In the genomic region with DNA sequence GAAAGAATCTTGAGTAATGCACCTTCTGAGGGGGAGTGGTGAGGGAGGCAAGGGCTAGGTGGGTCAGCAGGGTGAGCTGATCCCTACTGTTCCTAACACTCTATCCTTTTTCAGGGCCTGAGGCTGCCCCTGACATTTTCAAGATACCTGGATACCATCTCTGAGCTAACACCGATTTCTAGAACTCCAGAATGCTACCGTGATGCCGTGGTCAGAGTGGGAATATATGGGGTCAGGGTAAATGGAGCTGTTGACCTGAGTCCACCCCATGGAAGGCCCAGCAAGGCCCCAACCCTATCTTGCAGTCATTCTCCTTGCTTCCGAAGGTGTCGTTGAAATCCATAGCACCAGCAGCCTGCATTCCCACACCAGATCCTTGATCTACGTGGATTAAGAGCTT, we compare ENCODE assay signal across 15 cellular contexts. TPM values are rescaled to one million over a fixed set of nuclear protein-coding genes. Genes with fewer than 3 reads are reported as not detected.
DNase-seq lines count a peak whose midpoint lies in the region; ATAC-seq and TF ChIP-seq lines count a peak whose summit lies in the region.
"Had no signal": no experiment of that assay in that cellular context is flagged by ENCODE, and none has a peak within 500 bp of the region (broad histone marks: within the 10 kb centered on the region; RNA-seq: fewer than 3 reads in every experiment).

No MANE protein-coding gene starts in this region.

- ATAC-seq in Right ventricle myocardium inferior (no peak), GM21619 (IDR thresholded peaks at IDR 0.05; ENCODE audit: unreplicated experiment) (no peak)
- ATAC-seq: GM23338 had no signal

- H3K27ac Mint-ChIP-seq in osteocyte (ENCODE audit: unreplicated experiment), result no peak overlapping the region
- H3K27ac Mint-ChIP-seq in MCF 10A (ENCODE audit: low read depth, unreplicated experiment), result no peak overlapping the region
- H3K27ac Mint-ChIP-seq: CD4-positive, CD25-positive, alpha-beta regulatory T cell; GM23338 had no signal

- H3K4me3 Mint-ChIP-seq in osteocyte (ENCODE audit: unreplicated experiment) (no peak overlapping the region), MCF 10A (ENCODE audit: unreplicated experiment) (no peak overlapping the region)
- H3K4me3 Mint-ChIP-seq: CD4-positive, CD25-positive, alpha-beta regulatory T cell; GM23338 had no signal

- H3K4me3 ChIP-seq in right atrium auricular region, result no peak overlapping the region
- H3K4me3 ChIP-seq in esophagus muscularis mucosa, result no peak overlapping the region
- H3K4me3 ChIP-seq: BLaER1 treated with 17β-estradiol and CSF1 and Interleukin-3, amounts not matched to agents 10 nM and 100 nM; GM23338 had no signal

- H3K27ac ChIP-seq in right atrium auricular region (no peak overlapping the region), esophagus muscularis mucosa (replicated peaks in 1 of 4) (no peak overlapping the region)
- H3K27ac ChIP-seq: BLaER1 treated with 17β-estradiol and CSF1 and Interleukin-3, amounts not matched to agents 10 nM and 100 nM had no signal

- H3K9me3 Mint-ChIP-seq in osteocyte (ENCODE audit: unreplicated experiment) (no peaks in the 10 kb centered on the region), MCF 10A (ENCODE audit: unreplicated experiment) (no peaks in the 10 kb centered on the region)
- H3K9me3 Mint-ChIP-seq: GM23338 had no signal

- CTCF ChIA-PET in MCF 10A (lab: Yijun Ruan, JAX), result interaction anchor here (0.5 kb wide), 1 partner anchor 689 kb away, joined by 3 read pairs; no protein-coding TSS in a partner anchor

- no peaks in the 10 kb centered on the region for H3K4me1 ChIP-seq in right atrium auricular region
- H3K4me1 ChIP-seq in esophagus muscularis mucosa, result no peaks in the 10 kb centered on the region
- H3K4me1 ChIP-seq: BLaER1 treated with 17β-estradiol and CSF1 and Interleukin-3, amounts not matched to agents 10 nM and 100 nM had no signal

- BruUV-seq in MCF 10A (replicated peaks; lab: Mats Ljungman, UMichigan), result no TSS peak

- 94% methylated on average over 6 of the region's 6 CpGs for WGBS in esophagus muscularis mucosa

- H3K27me3 Mint-ChIP-seq in osteocyte (ENCODE audit: unreplicated experiment) (no peaks in the 10 kb centered on the region), MCF 10A (ENCODE audit: insufficient read depth, unreplicated experiment) (no peaks in the 10 kb centered on the region)
- H3K27me3 Mint-ChIP-seq: CD4-positive, CD25-positive, alpha-beta regulatory T cell had no signal

- H3K36me3 ChIP-seq in right atrium auricular region (no peaks in the 10 kb centered on the region), esophagus muscularis mucosa (no peaks in the 10 kb centered on the region)
- H3K36me3 ChIP-seq: BLaER1 treated with 17β-estradiol and CSF1 and Interleukin-3, amounts not matched to agents 10 nM and 100 nM had no signal

- intact Hi-C loops in Right ventricle myocardium inferior (cut with DNase I), result no loop called here
- intact Hi-C loops in esophagus muscularis mucosa (cut with DNase I), result no loop called here
- intact Hi-C loops in MCF 10A (cut with micrococcal nuclease), result no loop called here

- no peaks in the 10 kb centered on the region for H3K27me3 ChIP-seq in right atrium auricular region
- H3K27me3 ChIP-seq in esophagus muscularis mucosa, result peaks cover 0 to 4% (median 0%) of the 10 kb centered on the region in 4 donors
- H3K27me3 ChIP-seq: BLaER1 treated with 17β-estradiol and CSF1 and Interleukin-3, amounts not matched to agents 10 nM and 100 nM had no signal

- POLR2A ChIA-PET in MCF 10A (lab: Yijun Ruan, JAX), result no interaction called here

- H3K4me1 Mint-ChIP-seq in osteocyte (ENCODE audit: unreplicated experiment) (no peaks in the 10 kb centered on the region), MCF 10A (ENCODE audit: insufficient read depth, unreplicated experiment) (no peaks in the 10 kb centered on the region)

- DNase-seq in right atrium auricular region (ENCODE audit: low spot score) (peak; percentile 34), Right ventricle myocardium inferior (ENCODE audit: missing footprints) (no peak), esophagus muscularis mucosa (ENCODE audit: extremely low spot score) (peak; percentile 57), osteocyte (ENCODE audit: extremely low spot score, unreplicated experiment) (peak; percentile 23), epidermal melanocyte (ENCODE audit: insufficient read length, low spot score) (no peak), MCF 10A (ENCODE audit: unreplicated experiment) (no peak)
- DNase-seq: ACHN; CD4-positive, CD25-positive, alpha-beta regulatory T cell; DMS53; H7; IMR-90 had no signal

- H3K36me3 Mint-ChIP-seq in osteocyte (ENCODE audit: unreplicated experiment) (no peaks in the 10 kb centered on the region), MCF 10A (ENCODE audit: insufficient read depth, unreplicated experiment) (no peaks in the 10 kb centered on the region)
- H3K36me3 Mint-ChIP-seq: CD4-positive, CD25-positive, alpha-beta regulatory T cell had no signal

- TF ChIP-seq CTCF in right atrium auricular region (IDR thresholded peaks at IDR 0.05), result no peak
- TF ChIP-seq CTCF in esophagus muscularis mucosa (IDR thresholded peaks at IDR 0.05), result no peak
- no peak for TF ChIP-seq CTCF in osteocyte (IDR thresholded peaks at IDR 0.05)
- no peak for TF ChIP-seq CTCF in MCF 10A (IDR thresholded peaks at IDR 0.05; ENCODE audit: unreplicated experiment)

- H3K9me3 ChIP-seq in right atrium auricular region (no peaks in the 10 kb centered on the region), esophagus muscularis mucosa (no peaks in the 10 kb centered on the region)

- no peak for TF ChIP-seq POLR2A in esophagus muscularis mucosa (IDR thresholded peaks at IDR 0.05; ENCODE audit: low read depth)

- no peak for TF ChIP-seq EP300 in esophagus muscularis mucosa (IDR thresholded peaks at IDR 0.05)

RNA-seq across cellular contexts. Expression of a gene that starts 18.0 kb away (rescaled TPM):
- total RNA-seq in right atrium auricular region (10 to 100 TPM in 1 of 2 donors, 1 to 10 TPM in 1; 7.4 to 27.7 TPM), Right ventricle myocardium inferior (7.7 TPM), esophagus muscularis mucosa (10 to 100 TPM; 33.8 to 84.2 (median 53.7) TPM), osteocyte (37.3 and 45.1 TPM in 2 replicates), MCF 10A (2022) (67.2 and 87.1 TPM in 2 replicates)

RNA-seq across cellular contexts. Expression of a gene that starts 59.0 kb away (rescaled TPM):
- total RNA-seq in right atrium auricular region (10 to 100 TPM; 17.3 to 23.0 TPM), Right ventricle myocardium inferior (20.2 TPM), esophagus muscularis mucosa (10 to 100 TPM; 36.3 to 60.5 (median 50.6) TPM), osteocyte (43.2 and 45.9 TPM in 2 replicates), MCF 10A (2022) (14.5 and 23.0 TPM in 2 replicates)
- total RNA-seq: A172 had no signal

Comparison
In these comparisons a context has a peak if more than half of its experiments do, and no peak if none do; other contexts are left out.
1. DNase-seq: peak in right atrium auricular region (single experiment), esophagus muscularis mucosa (single experiment) and osteocyte (single experiment); none in Right ventricle myocardium inferior (single experiment), epidermal melanocyte (single experiment) and MCF 10A (single experiment).